Comparison of ENCODE assay signal across 8 cellular contexts in genomic region chr19:40605201-40605971, GRCh38. TPM values are rescaled to one million over a fixed set of nuclear protein-coding genes. Genes with fewer than 3 reads are reported as not detected.
A peak's percentile ranks its signal among the peaks of the same experiment; 100 is the strongest.
DNase-seq lines count a peak whose midpoint lies in the region; ATAC-seq and TF ChIP-seq lines count a peak whose summit lies in the region.

No MANE protein-coding gene starts in this region.

- H3K27ac ChIP-seq in SJSA1 (no peak overlapping the region), cardiac muscle cell (no peak overlapping the region), aorta (ENCODE audit: low read depth in 1 of 2, low read length in 2 of 2) (peak overlapping the region in 1 of 2 donors; percentile 20)

- peak overlapping the region; percentile 55 for H3K4me3 ChIP-seq in GM12875 (ENCODE audit: low read depth, low read length)
- peak overlapping the region; percentile 38 for H3K4me3 ChIP-seq in SJSA1
- H3K4me3 ChIP-seq in cardiac muscle cell, result peak overlapping the region; percentile 25
- H3K4me3 ChIP-seq in aorta (ENCODE audit: low read length in 2 of 2), result no peak overlapping the region

- H3K27me3 Mint-ChIP-seq in activated naive CD4-positive, alpha-beta T cell treated with anti-CD3 and anti-CD28 coated beads for 36 hours (ENCODE audit: low read depth), result peaks cover 15% of the 10 kb centered on the region
- peaks cover 83% of the 10 kb centered on the region for H3K27me3 Mint-ChIP-seq in progenitor cell of endocrine pancreas

- peaks cover 64% of the 10 kb centered on the region for H3K4me1 Mint-ChIP-seq in activated naive CD4-positive, alpha-beta T cell treated with anti-CD3 and anti-CD28 coated beads for 36 hours (ENCODE audit: low read depth)
- peaks cover 13% of the 10 kb centered on the region for H3K4me1 Mint-ChIP-seq in progenitor cell of endocrine pancreas (ENCODE audit: low read depth)

- H3K27me3 ChIP-seq in SJSA1 (replicated peaks), result peaks cover 12% of the 10 kb centered on the region
- H3K27me3 ChIP-seq in cardiac muscle cell, result peaks cover 6% of the 10 kb centered on the region
- no peaks in the 10 kb centered on the region for H3K27me3 ChIP-seq in aorta (ENCODE audit: control insufficient read depth in 1 of 2, insufficient read depth in 2 of 2, low read length in 1 of 2)

- TF ChIP-seq CTCF in GM12875 (IDR thresholded peaks at IDR 0.05; ENCODE audit: borderline replicate concordance, insufficient read depth, low read depth, low read length), result peak; percentile 36; the same call in 1 of the 2 replicates
- TF ChIP-seq CTCF in cardiac muscle cell (IDR thresholded peaks at IDR 0.05; ENCODE audit: low read depth, low read length), result peak; percentile 17
- peak; percentile 8 for TF ChIP-seq CTCF in progenitor cell of endocrine pancreas (IDR thresholded peaks at IDR 0.05; ENCODE audit: unreplicated experiment)

- H3K36me3 ChIP-seq in SJSA1 (no peaks in the 10 kb centered on the region), cardiac muscle cell (no peaks in the 10 kb centered on the region), aorta (ENCODE audit: control insufficient read depth in 1 of 2, insufficient read depth in 2 of 2, low read length in 1 of 2) (no peaks in the 10 kb centered on the region)

- DNase-seq in HuH-7.5 (ENCODE audit: low spot score), result peak; percentile 88
- peak in 1 of 2 experiments; percentile 58 for DNase-seq in SJSA1 (ENCODE audit: low read depth in 1 of 2, low spot score in 2 of 2)
- DNase-seq in activated naive CD4-positive, alpha-beta T cell treated with anti-CD3 and anti-CD28 coated beads for 36 hours, result peak; percentile 82
- DNase-seq in cardiac muscle cell (ENCODE audit: low read depth in 1 of 2, low spot score in 1 of 2), result peak; percentile 62 to 72
- DNase-seq in progenitor cell of endocrine pancreas (ENCODE audit: low spot score, unreplicated experiment), result no peak
- DNase-seq in aorta, result peak; percentile 77 to 87
- DNase-seq in glomerular visceral epithelial cell (ENCODE audit: extremely low spot score), result no peak

- peaks cover 59% of the 10 kb centered on the region for H3K4me1 ChIP-seq in SJSA1 (replicated peaks)
- peaks cover 18% of the 10 kb centered on the region for H3K4me1 ChIP-seq in cardiac muscle cell (ENCODE audit: low read depth)
- H3K4me1 ChIP-seq in aorta (ENCODE audit: control insufficient read depth in 1 of 2, insufficient read depth in 2 of 2, low read length in 2 of 2), result no peaks in the 10 kb centered on the region

- no peaks in the 10 kb centered on the region for H3K9me3 Mint-ChIP-seq in activated naive CD4-positive, alpha-beta T cell treated with anti-CD3 and anti-CD28 coated beads for 36 hours
- H3K9me3 Mint-ChIP-seq in progenitor cell of endocrine pancreas (ENCODE audit: low read depth), result no peaks in the 10 kb centered on the region

- peak; percentile 1 for ATAC-seq in aorta (ENCODE audit: low FRiP score)

- CTCF ChIA-PET in activated naive CD4-positive, alpha-beta T cell treated with anti-CD3 and anti-CD28 coated beads for 36 hours (lab: Charles Lee), result interaction anchor here (0.6 to 5.1 kb wide), 5 partner anchors 10 to 458 kb away, joined by 3 to 68 read pairs (median 3); no protein-coding TSS in a partner anchor

- no peaks in the 10 kb centered on the region for H3K36me3 Mint-ChIP-seq in activated naive CD4-positive, alpha-beta T cell treated with anti-CD3 and anti-CD28 coated beads for 36 hours (ENCODE audit: low read depth)
- H3K36me3 Mint-ChIP-seq in progenitor cell of endocrine pancreas (ENCODE audit: insufficient read depth), result no peaks in the 10 kb centered on the region

- intact Hi-C loops in activated naive CD4-positive, alpha-beta T cell treated with anti-CD3 and anti-CD28 coated beads for 36 hours (cut with micrococcal nuclease), result loop anchor here (1.0 to 2.0 kb wide), 5 partner anchors 10 to 321 kb away; partner anchors contain the start of genes AKT2, SERTAD3 and SHKBP1
- intact Hi-C loops in aorta (cut with DNase I), result loop anchor here in 1 of 2 donors (10.0 kb wide), 1 partner anchor 141 kb away; the partner anchor contains the start of genes BLVRB and SPTBN4

- peak overlapping the region; percentile 78 for H3K27ac Mint-ChIP-seq in activated naive CD4-positive, alpha-beta T cell treated with anti-CD3 and anti-CD28 coated beads for 36 hours
- H3K27ac Mint-ChIP-seq in progenitor cell of endocrine pancreas, result no peak overlapping the region

- no peaks in the 10 kb centered on the region for H3K9me3 ChIP-seq in SJSA1 (replicated peaks)
- H3K9me3 ChIP-seq in cardiac muscle cell (ENCODE audit: low read depth), result no peaks in the 10 kb centered on the region
- no peaks in the 10 kb centered on the region for H3K9me3 ChIP-seq in aorta (ENCODE audit: control insufficient read depth, low read length)

- H3K4me3 Mint-ChIP-seq in activated naive CD4-positive, alpha-beta T cell treated with anti-CD3 and anti-CD28 coated beads for 36 hours, result peak overlapping the region; percentile 79
- peak overlapping the region; percentile 66 for H3K4me3 Mint-ChIP-seq in progenitor cell of endocrine pancreas (ENCODE audit: low read depth)

- 41 to 47% methylated on average over 70 to 73 of the region's 73 CpGs for WGBS in aorta, 2 donors

RNA-seq across cellular contexts. Expression of gene LTBP4, which starts 4.2 kb away (rescaled TPM):
- 16.5 and 23.7 TPM in 2 replicates for total RNA-seq in SJSA1 (2014; rRNA removed; shearing (Covaris generic))
- total RNA-seq in activated naive CD4-positive, alpha-beta T cell treated with anti-CD3 and anti-CD28 coated beads for 36 hours, result 100 to 1,000 TPM; 147 to 153 TPM
- total RNA-seq in cardiac muscle cell (85.3 and 203 TPM in 2 replicates), progenitor cell of endocrine pancreas (25.4 TPM in 2 replicates), aorta (100 to 1,000 TPM; 286 to 725 TPM)
- polyA plus RNA-seq in cardiac muscle cell (158 and 255 TPM in 2 replicates), aorta (100 to 1,000 TPM; 140 to 768 TPM)

RNA-seq across cellular contexts. Expression of gene SHKBP1, which starts 28.7 kb away (rescaled TPM):
- total RNA-seq in SJSA1 (2014; rRNA removed; shearing (Covaris generic)), result 16.2 and 16.4 TPM in 2 replicates
- 10 to 100 TPM; 90.1 to 99.4 TPM for total RNA-seq in activated naive CD4-positive, alpha-beta T cell treated with anti-CD3 and anti-CD28 coated beads for 36 hours
- 53.3 and 63.6 TPM in 2 replicates for total RNA-seq in cardiac muscle cell
- polyA plus RNA-seq in cardiac muscle cell, result 70.1 and 83.4 TPM in 2 replicates
- 102 and 114 TPM in 2 replicates for total RNA-seq in progenitor cell of endocrine pancreas
- 10 to 100 TPM; 54.0 to 75.3 TPM for total RNA-seq in aorta
- 100 to 1,000 TPM in 1 of 2 donors, 10 to 100 TPM in 1; 29.4 to 150 TPM for polyA plus RNA-seq in aorta

Comparison
In these comparisons a context has a peak if more than half of its experiments do, and no peak if none do; other contexts are left out.
1. H3K4me3 ChIP-seq: peak in GM12875 (single experiment), SJSA1 (single experiment) and cardiac muscle cell (single experiment); none in aorta (0 of 2).
2. DNase-seq: peak in HuH-7.5 (single experiment), activated naive CD4-positive, alpha-beta T cell treated with anti-CD3 and anti-CD28 coated beads for 36 hours (single experiment), cardiac muscle cell (2 of 2) and aorta (2 of 2); none in progenitor cell of endocrine pancreas (single experiment) and glomerular visceral epithelial cell (single experiment).
3. Peak in every context shown above with its lines, with median percentiles within 50 percentile points of each other: CTCF ChIP-seq.